Comparison of ENCODE assay signal across 8 cellular contexts in genomic region chr11:44728085-44728410, GRCh38. TPM values are rescaled to one million over a fixed set of nuclear protein-coding genes. Genes with fewer than 3 reads are reported as not detected.
A peak's percentile ranks its signal among the peaks of the same experiment; 100 is the strongest.
DNase-seq lines count a peak whose midpoint lies in the region; ATAC-seq lines count a peak whose summit lies in the region.

No MANE protein-coding gene starts in this region.

- H3K27ac Mint-ChIP-seq in central memory CD8-positive, alpha-beta T cell (ENCODE audit: low read depth): no peak overlapping the region
- peak overlapping the region; percentile 37 to 91 (median 75) for H3K27ac Mint-ChIP-seq in naive thymus-derived CD4-positive, alpha-beta T cell

- peak overlapping the region; percentile 39 for H2AFZ ChIP-seq in ACC112 (ENCODE audit: low read length, unreplicated experiment)

- H3K9me3 Mint-ChIP-seq in central memory CD8-positive, alpha-beta T cell: no peaks in the 10 kb centered on the region
- peaks cover 0 to 2% (median 0%) of the 10 kb centered on the region in 11 donors for H3K9me3 Mint-ChIP-seq in naive thymus-derived CD4-positive, alpha-beta T cell

- CTCF ChIA-PET in naive thymus-derived CD4-positive, alpha-beta T cell (lab: Charles Lee): no interaction called here

- 0 out of 2 replicates have a peak, but pooled peaks cover 2% of the 10 kb centered on the region for H3K9me3 ChIP-seq in HUES6 (ENCODE audit: control insufficient read depth, insufficient read depth, low read depth, low read length)
- H3K9me3 ChIP-seq in naive thymus-derived CD4-positive, alpha-beta T cell (ENCODE audit: control insufficient read depth in 2 of 3, low read length in 3 of 3): no peaks in the 10 kb centered on the region

- peak overlapping the region; percentile 47 for H3K9ac ChIP-seq in HUES6 (ENCODE audit: low read length)

- no peaks in the 10 kb centered on the region for H3K4me1 ChIP-seq in ACC112 (ENCODE audit: control insufficient read depth, insufficient read depth, low read length, unreplicated experiment)
- peaks cover 63% of the 10 kb centered on the region for H3K4me1 ChIP-seq in HUES6 (ENCODE audit: control insufficient read depth, insufficient read depth, low read length)
- H3K4me1 ChIP-seq in naive thymus-derived CD4-positive, alpha-beta T cell (ENCODE audit: control insufficient read depth in 2 of 2, insufficient read depth in 2 of 2, low read length in 2 of 2): peaks cover 10 to 31% of the 10 kb centered on the region in 2 donors

- H3K27me3 ChIP-seq in ACC112 (ENCODE audit: insufficient read depth, low read length): peaks cover 55% of the 10 kb centered on the region
- peaks cover 38% of the 10 kb centered on the region for H3K27me3 ChIP-seq in HUES6 (ENCODE audit: control insufficient read depth, insufficient read depth, low read length)
- peaks cover 0 to 3% of the 10 kb centered on the region in 2 donors for H3K27me3 ChIP-seq in naive thymus-derived CD4-positive, alpha-beta T cell (ENCODE audit: control insufficient read depth in 2 of 2, insufficient read depth in 2 of 2, low read length in 2 of 2)

- peaks cover 9% of the 10 kb centered on the region for H3K27me3 Mint-ChIP-seq in central memory CD8-positive, alpha-beta T cell
- peaks cover 0 to 36% (median 0%) of the 10 kb centered on the region in 5 donors for H3K27me3 Mint-ChIP-seq in naive thymus-derived CD4-positive, alpha-beta T cell

- H3K4me3 Mint-ChIP-seq in central memory CD8-positive, alpha-beta T cell: peak overlapping the region; percentile 68
- peak overlapping the region; percentile 73 to 95 (median 90) for H3K4me3 Mint-ChIP-seq in naive thymus-derived CD4-positive, alpha-beta T cell

- ATAC-seq in central memory CD8-positive, alpha-beta T cell (replicated peaks; ENCODE audit: extremely low read depth, poor library complexity, severe bottlenecking): no peak
- ATAC-seq in naive thymus-derived CD4-positive, alpha-beta T cell: no peak
- no peak for ATAC-seq in HG02588 (IDR thresholded peaks at IDR 0.05; ENCODE audit: unreplicated experiment)

- peaks cover 13% of the 10 kb centered on the region for H3K36me3 Mint-ChIP-seq in central memory CD8-positive, alpha-beta T cell (ENCODE audit: insufficient read depth)
- H3K36me3 Mint-ChIP-seq in naive thymus-derived CD4-positive, alpha-beta T cell: peaks cover 0 to 19% (median 13%) of the 10 kb centered on the region in 5 donors

- peak overlapping the region; percentile 74 for H3K4me3 ChIP-seq in ACC112 (ENCODE audit: low read depth, low read length)
- peak overlapping the region; percentile 74 for H3K4me3 ChIP-seq in HUES6 (ENCODE audit: low read depth, low read length)
- peak overlapping the region; percentile 72 for H3K4me3 ChIP-seq in naive thymus-derived CD4-positive, alpha-beta T cell (ENCODE audit: low read length)

- H3K36me3 ChIP-seq in ACC112 (ENCODE audit: insufficient read depth, low read length) (no peaks in the 10 kb centered on the region), HUES6 (ENCODE audit: control insufficient read depth, insufficient read depth, low read length) (no peaks in the 10 kb centered on the region)
- H3K36me3 ChIP-seq in naive thymus-derived CD4-positive, alpha-beta T cell (ENCODE audit: control insufficient read depth in 2 of 3, insufficient read depth in 3 of 3, low read length in 3 of 3): peaks cover 0 to 7% (median 0%) of the 10 kb centered on the region in 3 experiments

- no peak for DNase-seq in central memory CD8-positive, alpha-beta T cell (ENCODE audit: low spot score in 2 of 2)
- no peak for DNase-seq in naive thymus-derived CD4-positive, alpha-beta T cell
- DNase-seq in dedifferentiated amniotic fluid mesenchymal stem cell (ENCODE audit: extremely low spot score): no peak
- no peak for DNase-seq in effector CD4-positive, alpha-beta T cell
- no peak for DNase-seq in DMS153 treated with DMSO at 0.1 percent for 48 hours (lab: John Stamatoyannopoulos, UW; ENCODE audit: unreplicated experiment)

- H3K27ac ChIP-seq in ACC112 (ENCODE audit: low read depth, low read length) (no peak overlapping the region), HUES6 (ENCODE audit: low read depth, low read length) (no peak overlapping the region; the same call in 1 of the 2 replicates)
- peak overlapping the region; percentile 71 for H3K27ac ChIP-seq in naive thymus-derived CD4-positive, alpha-beta T cell (ENCODE audit: low read depth, low read length)

- POLR2A ChIA-PET in naive thymus-derived CD4-positive, alpha-beta T cell (lab: Charles Lee): no interaction called here

- no peaks in the 10 kb centered on the region for H3K79me2 ChIP-seq in ACC112 (ENCODE audit: control insufficient read depth, insufficient read depth, low read length, unreplicated experiment)

- intact Hi-C loops in naive thymus-derived CD4-positive, alpha-beta T cell (cut with micrococcal nuclease): loop anchor here (1.0 to 5.0 kb wide), 9 partner anchors 19 to 183 kb away; partner anchors contain the start of gene CD82 (in 1 of the 2)

- peaks cover 24% of the 10 kb centered on the region for H3K4me1 Mint-ChIP-seq in central memory CD8-positive, alpha-beta T cell
- H3K4me1 Mint-ChIP-seq in naive thymus-derived CD4-positive, alpha-beta T cell: peaks cover 35 to 66% (median 60%) of the 10 kb centered on the region in 7 donors

RNA-seq across cellular contexts. Expression of gene TSPAN18, which starts 1.3 kb away (rescaled TPM):
- total RNA-seq in naive thymus-derived CD4-positive, alpha-beta T cell: 10 to 100 TPM in 4 of 5 experiments, 1 to 10 TPM in 1; 9.1 to 57.0 (median 40.7) TPM
- polyA plus RNA-seq in naive thymus-derived CD4-positive, alpha-beta T cell: 10 to 100 TPM in 1 of 2 donors, 1 to 10 TPM in 1; 8.8 to 21.7 TPM
